Comparison of ENCODE assay signal across 1 cellular context in genomic region chr19:41318696-41319499, GRCh38.
TF ChIP-seq lines count a peak whose summit lies in the region.

No MANE protein-coding gene starts in this region.

TF ChIP-seq in IMR-90, 13 proteins besides CTCF, POLR2A, EP300 and RAD21:
- TF ChIP-seq ELK1 (IDR thresholded peaks at IDR 0.05; ENCODE audit: borderline replicate concordance, low read depth, low read length), result no peak
- no peak for TF ChIP-seq RFX5 (IDR thresholded peaks at IDR 0.05; ENCODE audit: low read depth, low read length)
- no peak for TF ChIP-seq CEBPB (IDR thresholded peaks at IDR 0.05; ENCODE audit: low read depth, low read length)
- TF ChIP-seq CHD1 (IDR thresholded peaks at IDR 0.05; ENCODE audit: low read depth, low read length), result no peak
- TF ChIP-seq FOS (IDR thresholded peaks at IDR 0.05; ENCODE audit: low read depth, low read length), result no peak
- TF ChIP-seq SMC3 (IDR thresholded peaks at IDR 0.05; ENCODE audit: low read depth, low read length), result no peak
- TF ChIP-seq MXI1 (IDR thresholded peaks at IDR 0.05; ENCODE audit: borderline replicate concordance, low read depth, low read length), result no peak
- TF ChIP-seq RCOR1 (IDR thresholded peaks at IDR 0.05; ENCODE audit: insufficient replicate concordance, low read length), result no peak
- TF ChIP-seq MAZ (IDR thresholded peaks at IDR 0.05; ENCODE audit: borderline replicate concordance, low read depth, low read length), result no peak
- TF ChIP-seq USF2 (IDR thresholded peaks at IDR 0.05; ENCODE audit: low read depth, low read length), result no peak
- TF ChIP-seq MAFK (IDR thresholded peaks at IDR 0.05; ENCODE audit: low read depth, low read length), result no peak
- TF ChIP-seq BHLHE40 (IDR thresholded peaks at IDR 0.05; ENCODE audit: low read depth, low read length), result no peak
- TF ChIP-seq NFE2L2 (IDR thresholded peaks at IDR 0.05; ENCODE audit: low read depth, low read length), result no peak
